Comparison of ENCODE assay signal across 8 cellular contexts in genomic region chr18:63318882-63319382, GRCh38. TPM values are rescaled to one million over a fixed set of nuclear protein-coding genes. Genes with fewer than 3 reads are reported as not detected.
DNase-seq lines count a peak whose midpoint lies in the region; ATAC-seq and TF ChIP-seq lines count a peak whose summit lies in the region.

No MANE protein-coding gene starts in this region.

- CTCF ChIA-PET in CD4-positive, alpha-beta memory T cell (lab: Charles Lee; ENCODE audit: partially characterized antibody) = interaction anchor here (0.7 to 3.9 kb wide), 41 partner anchors 12 to 303 kb away, joined by 3 to 139 read pairs (median 7); no protein-coding TSS in a partner anchor

- no peaks in the 10 kb centered on the region for H3K27me3 ChIP-seq in CD4-positive, alpha-beta memory T cell (ENCODE audit: insufficient read depth, low read length)
- peaks cover 7% of the 10 kb centered on the region for H3K27me3 ChIP-seq in Loucy (ENCODE audit: insufficient read depth, low read length, poor library complexity, severe bottlenecking)

- peak overlapping the region; percentile 93 for H3K9ac ChIP-seq in Loucy (ENCODE audit: low read depth, low read length, poor library complexity, severe bottlenecking)

- peaks cover 8% of the 10 kb centered on the region; the same call in 1 of the 2 replicates for H3F3A ChIP-seq in Loucy (ENCODE audit: low read depth)

- peak overlapping the region; percentile 87 to 94 for H3K4me3 ChIP-seq in CD4-positive, alpha-beta memory T cell (ENCODE audit: low read length in 2 of 2)
- peak overlapping the region; percentile 96 for H3K4me3 ChIP-seq in Loucy (ENCODE audit: low read length, poor library complexity, severe bottlenecking)

- H3K36me3 Mint-ChIP-seq in CD4-positive, alpha-beta memory T cell = peaks cover 14 to 29% of the 10 kb centered on the region in 2 donors
- peaks cover 6% of the 10 kb centered on the region for H3K36me3 Mint-ChIP-seq in nephron progenitor cell (ENCODE audit: low read depth)

- H3K9me3 ChIP-seq in CD4-positive, alpha-beta memory T cell (ENCODE audit: control insufficient read depth in 1 of 2, low read length in 2 of 2) = no peaks in the 10 kb centered on the region
- H3K9me3 ChIP-seq in Loucy (ENCODE audit: insufficient read depth, low read depth, low read length) = no peaks in the 10 kb centered on the region

- DNase-seq in CD4-positive, alpha-beta memory T cell = no peak
- DNase-seq in dermis blood vessel endothelial cell (peak; percentile 4), nephron progenitor cell (no peak), SIG-M5 (lab: John Stamatoyannopoulos, UW) (no peak)
- DNase-seq in stimulated activated CD4-positive, alpha-beta T cell treated with anti-CD3 and anti-CD28 coated beads, Interleukin-4, amount 100 ng/mL, for 4 hours = no peak

- peaks cover 44% of the 10 kb centered on the region for H3K4me1 ChIP-seq in CD4-positive, alpha-beta memory T cell (ENCODE audit: insufficient read depth, low read length)
- H3K4me1 ChIP-seq in Loucy (ENCODE audit: insufficient read depth, low read length, poor library complexity, severe bottlenecking) = peaks cover 58% of the 10 kb centered on the region

- intact Hi-C loops in CD4-positive, alpha-beta memory T cell (cut with micrococcal nuclease) = loop anchor here (1.0 to 5.0 kb wide), 5 partner anchors 10 to 797 kb away; partner anchors contain the start of gene ZCCHC2

- H3K4me3 Mint-ChIP-seq in CD4-positive, alpha-beta memory T cell = peak overlapping the region; percentile 93 to 100 (median 99)
- peak overlapping the region; percentile 98 for H3K4me3 Mint-ChIP-seq in nephron progenitor cell

- H3K9me3 Mint-ChIP-seq in CD4-positive, alpha-beta memory T cell = no peaks in the 10 kb centered on the region
- H3K9me3 Mint-ChIP-seq in nephron progenitor cell = no peaks in the 10 kb centered on the region

- TF ChIP-seq CTCF in Loucy (conservative IDR thresholded peaks at IDR 0.05; ENCODE audit: low read length) (no peak), nephron progenitor cell (IDR thresholded peaks at IDR 0.05) (no peak)

- H3K27ac Mint-ChIP-seq in CD4-positive, alpha-beta memory T cell = peak overlapping the region; percentile 94 to 99 (median 96)
- H3K27ac Mint-ChIP-seq in nephron progenitor cell = peak overlapping the region; percentile 78

- peaks cover 28 to 77% (median 39%) of the 10 kb centered on the region in 4 donors for H3K4me1 Mint-ChIP-seq in CD4-positive, alpha-beta memory T cell
- peaks cover 73% of the 10 kb centered on the region for H3K4me1 Mint-ChIP-seq in nephron progenitor cell

- H2AFZ ChIP-seq in Loucy (ENCODE audit: low read length) = peak overlapping the region; percentile 61; the same call in 1 of the 2 replicates

- peaks cover 49% of the 10 kb centered on the region for H4K20me1 ChIP-seq in Loucy (ENCODE audit: insufficient read depth, low read length, poor library complexity, severe bottlenecking)

- ATAC-seq in HG02840 (IDR thresholded peaks at IDR 0.05; ENCODE audit: low FRiP score, unreplicated experiment) (no peak), GM18519 (IDR thresholded peaks at IDR 0.05; ENCODE audit: low FRiP score, unreplicated experiment) (no peak)

- no peaks in the 10 kb centered on the region for H3K9me2 ChIP-seq in Loucy (replicated peaks; ENCODE audit: low read depth, low read length)

- H3K79me2 ChIP-seq in Loucy (ENCODE audit: insufficient read depth, low read length) = peaks cover 56% of the 10 kb centered on the region

- H3K4me2 ChIP-seq in Loucy (ENCODE audit: low read depth, low read length, poor library complexity, severe bottlenecking) = peak overlapping the region; percentile 97

- peak overlapping the region; percentile 80 for H3K27ac ChIP-seq in CD4-positive, alpha-beta memory T cell (ENCODE audit: low read depth, low read length)

- no peaks in the 10 kb centered on the region for H3K36me3 ChIP-seq in CD4-positive, alpha-beta memory T cell (ENCODE audit: insufficient read depth, low read length)
- H3K36me3 ChIP-seq in Loucy (ENCODE audit: insufficient read depth, low read length) = no peaks in the 10 kb centered on the region

- POLR2A ChIA-PET in CD4-positive, alpha-beta memory T cell (lab: Charles Lee; ENCODE audit: partially characterized antibody) = interaction anchor here (0.6 to 4.3 kb wide), 30 partner anchors 9 to 1132 kb away, joined by 3 to 195 read pairs (median 7); partner anchors contain the start of genes PIGN, RELCH and VPS4B

- H3K27me3 Mint-ChIP-seq in CD4-positive, alpha-beta memory T cell = no peaks in the 10 kb centered on the region
- H3K27me3 Mint-ChIP-seq in nephron progenitor cell (ENCODE audit: low read depth, poor library complexity) = peaks cover 42% of the 10 kb centered on the region

RNA-seq across cellular contexts. Expression of gene BCL2, which starts 0.6 kb away (rescaled TPM):
- total RNA-seq in CD4-positive, alpha-beta memory T cell = 10 to 100 TPM; 40.8 to 42.7 TPM
- 10 to 100 TPM; 28.5 to 50.4 TPM for polyA plus RNA-seq in CD4-positive, alpha-beta memory T cell
- total RNA-seq in dermis blood vessel endothelial cell = 0.88 and 1.4 TPM in 2 replicates

RNA-seq across cellular contexts. Expression of gene KDSR, which starts 48.1 kb away (rescaled TPM):
- total RNA-seq in CD4-positive, alpha-beta memory T cell = 10 to 100 TPM; 59.4 to 61.7 TPM
- 100 to 1,000 TPM; 108 to 134 TPM for polyA plus RNA-seq in CD4-positive, alpha-beta memory T cell
- 26.5 and 34.9 TPM in 2 replicates for total RNA-seq in dermis blood vessel endothelial cell

Comparison
In these comparisons a context has a peak if more than half of its experiments do, and no peak if none do; other contexts are left out.
1. RNA of gene BCL2, which starts 0.6 kb away (total RNA-seq): 40.8 to 42.7 TPM in CD4-positive, alpha-beta memory T cell; 0.88 to 1.4 TPM in dermis blood vessel endothelial cell; every median in the first group is over 10 times any median in the second.